In the genomic region with DNA sequence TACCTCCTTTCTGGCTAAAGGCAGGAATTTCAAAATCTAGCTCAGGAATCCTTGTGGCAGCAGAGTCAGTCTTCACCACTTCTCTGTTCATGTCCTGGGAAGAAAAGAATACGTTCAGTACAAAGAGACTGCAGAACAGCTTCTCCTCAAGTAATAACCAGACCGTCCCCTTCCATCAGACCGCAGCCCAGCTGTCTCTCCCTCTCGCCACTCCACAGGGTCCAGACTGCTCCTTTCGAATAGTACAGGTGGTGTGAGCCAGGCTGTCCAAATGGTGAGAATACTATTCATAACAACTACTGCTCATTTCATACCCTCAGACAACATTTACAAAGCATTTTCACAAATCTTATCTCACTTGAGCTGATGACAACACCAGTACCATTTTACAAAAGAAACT, we compare ENCODE assay signal across 9 cellular contexts. TPM values are rescaled to one million over a fixed set of nuclear protein-coding genes. Genes with fewer than 3 reads are reported as not detected.
DNase-seq lines count a peak whose midpoint lies in the region; ATAC-seq and TF ChIP-seq lines count a peak whose summit lies in the region.
"Had no signal": no experiment of that assay in that cellular context is flagged by ENCODE, and none has a peak within 500 bp of the region (broad histone marks: within the 10 kb centered on the region; RNA-seq: fewer than 3 reads in every experiment).

No MANE protein-coding gene starts in this region.

- no peak for ATAC-seq in GM21381 (IDR thresholded peaks at IDR 0.05; ENCODE audit: unreplicated experiment)

- peak overlapping the region; percentile 66 for H3K9ac ChIP-seq in HUES6 (ENCODE audit: low read length)

- H3K27ac ChIP-seq in A673 (ENCODE audit: low read depth, low read length, poor library complexity, severe bottlenecking) (peak overlapping the region; percentile 79), HUES6 (ENCODE audit: low read depth, low read length) (no peak overlapping the region), muscle layer of duodenum (ENCODE audit: low read length) (peak overlapping the region; percentile 92)

- CTCF ChIA-PET in A673 (lab: Charles Lee), result interaction anchor here (2.1 kb wide), 1 partner anchor 49 kb away, joined by 9 read pairs; no protein-coding TSS in a partner anchor

- intact Hi-C loops in A673 (cut with micrococcal nuclease; ENCODE audit: unreplicated experiment), result no loop called here

- DNase-seq in A673 (ENCODE audit: low spot score) (no peak), cardiac fibroblast (ENCODE audit: low read depth in 2 of 2) (no peak), superior temporal gyrus (ENCODE audit: extremely low spot score) (no peak), middle frontal gyrus (ENCODE audit: extremely low spot score, low spot score) (no peak)
- no peak for DNase-seq in activated CD8-positive, alpha-beta memory T cell treated with anti-CD3 and anti-CD28 coated beads, Interleukin-2, amount 50 U/mL, for 4 hours
- DNase-seq: NCI-H345 had no signal

- H3K27me3 ChIP-seq in A673 (replicated peaks; ENCODE audit: insufficient read depth, low read depth, low read length, poor library complexity), result no peaks in the 10 kb centered on the region
- peaks cover 30% of the 10 kb centered on the region for H3K27me3 ChIP-seq in HUES6 (ENCODE audit: control insufficient read depth, insufficient read depth, low read length)
- H3K27me3 ChIP-seq in muscle layer of duodenum (ENCODE audit: low read depth, low read length), result no peaks in the 10 kb centered on the region

- H3K4me3 ChIP-seq in A673 (ENCODE audit: low read depth, low read length, poor library complexity, severe bottlenecking) (peak overlapping the region; percentile 94), HUES6 (ENCODE audit: low read depth, low read length) (peak overlapping the region; percentile 95), cardiac fibroblast (replicated peaks in 1 of 2; ENCODE audit: low read depth in 2 of 2, low read length in 2 of 2) (peak overlapping the region; percentile 74 to 85), muscle layer of duodenum (ENCODE audit: low read depth in 1 of 2, low read length in 2 of 2) (peak overlapping the region; percentile 86 to 94)

- H3K4me1 ChIP-seq in A673 (ENCODE audit: insufficient read depth, low read length, poor library complexity, severe bottlenecking) (peaks cover 4% of the 10 kb centered on the region), HUES6 (ENCODE audit: control insufficient read depth, insufficient read depth, low read length) (peaks cover 13% of the 10 kb centered on the region), muscle layer of duodenum (ENCODE audit: control insufficient read depth in 1 of 2, insufficient read depth in 2 of 2, low read length in 2 of 2) (peaks cover 8 to 29% of the 10 kb centered on the region in 2 donors)

- POLR2A ChIA-PET in A673 (lab: Charles Lee; ENCODE audit: low non-redundant PET), result interaction anchor here (0.7 kb wide), 1 partner anchor 333 kb away, joined by 3 read pairs; no protein-coding TSS in a partner anchor

- TF ChIP-seq CTCF in A673 (conservative IDR thresholded peaks at IDR 0.05; ENCODE audit: low read depth, low read length) (no peak), cardiac fibroblast (IDR thresholded peaks at IDR 0.05; ENCODE audit: low read depth, low read length) (no peak)

- H3K9me3 ChIP-seq in A673 (ENCODE audit: low read depth, low read length, poor library complexity, severe bottlenecking), result no peaks in the 10 kb centered on the region
- no peaks in the 10 kb centered on the region for H3K9me3 ChIP-seq in HUES6 (ENCODE audit: control insufficient read depth, insufficient read depth, low read depth, low read length)
- H3K9me3 ChIP-seq in muscle layer of duodenum (ENCODE audit: control insufficient read depth in 1 of 2, low read length in 2 of 2), result no peaks in the 10 kb centered on the region

- BruUV-seq in A673 (replicated peaks; lab: Mats Ljungman, UMichigan), result TSS peak; percentile 48

- H3K36me3 ChIP-seq in A673 (ENCODE audit: insufficient read depth, low read length, poor library complexity, severe bottlenecking) (peaks cover 46% of the 10 kb centered on the region), HUES6 (ENCODE audit: control insufficient read depth, insufficient read depth, low read length) (peaks cover 49% of the 10 kb centered on the region), muscle layer of duodenum (ENCODE audit: control insufficient read depth in 1 of 2, insufficient read depth in 2 of 2, low read length in 2 of 2) (peaks cover 42 to 46% of the 10 kb centered on the region in 2 donors)

RNA-seq across cellular contexts. Expression of a gene that starts 0.9 kb away (rescaled TPM):
- 100 and 109 TPM in 2 replicates for total RNA-seq in A673 (2021)

RNA-seq across cellular contexts. Expression of a gene that starts 4.7 kb away (rescaled TPM):
- total RNA-seq in A673 (2021), result not detected in 2 replicates

RNA-seq across cellular contexts. Expression of a gene that starts 14.2 kb away (rescaled TPM):
- 38.7 and 39.4 TPM in 2 replicates for total RNA-seq in A673 (2021)

RNA-seq across cellular contexts. Expression of a gene that starts 36.1 kb away (rescaled TPM):
- total RNA-seq in A673 (2021), result not detected in 2 replicates

RNA-seq across cellular contexts. Expression of a gene that starts 42.7 kb away (rescaled TPM):
- not detected in 2 replicates for total RNA-seq in A673 (2021)
